ENCODE assay signal across 7 cellular contexts in the genomic region with DNA sequence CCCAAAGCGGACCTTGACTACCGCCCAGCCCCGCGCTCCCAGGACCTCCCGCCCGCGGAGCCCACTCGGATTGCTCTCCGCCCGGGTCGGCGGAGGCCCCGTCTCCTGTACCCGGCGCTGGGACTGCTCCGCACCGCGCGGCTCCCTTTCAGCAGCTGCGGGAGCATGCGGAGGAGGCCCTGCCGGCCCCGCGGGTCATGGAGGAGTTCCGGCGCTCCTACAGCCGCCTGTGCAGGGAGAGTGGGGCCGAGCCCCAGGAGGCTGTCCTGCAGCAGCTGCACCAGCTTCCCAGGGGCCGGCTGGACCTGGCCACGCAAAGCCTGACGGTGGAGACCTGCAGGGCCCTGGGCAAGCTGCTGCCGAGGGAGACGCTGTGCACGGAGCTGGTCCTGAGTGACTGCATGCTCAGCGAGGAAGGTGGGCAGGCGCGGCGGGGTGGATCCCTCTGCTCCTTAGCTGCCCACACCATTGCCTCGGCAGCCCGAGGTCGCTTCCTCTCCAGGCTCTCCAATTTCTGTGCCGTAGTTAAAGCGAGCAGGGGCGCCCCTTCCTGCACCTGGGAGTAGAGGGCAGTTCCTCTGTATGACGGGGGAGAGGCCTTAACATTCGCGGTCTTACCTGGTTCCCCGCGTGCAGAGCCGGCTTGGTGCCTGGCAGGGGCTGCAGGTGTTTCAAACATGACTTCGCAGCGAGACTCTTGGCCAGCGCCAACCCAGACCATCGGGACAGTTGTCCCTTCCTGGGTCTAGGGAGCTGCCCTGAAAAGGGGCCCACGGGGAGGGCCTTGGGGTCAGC. TPM values are rescaled to one million over a fixed set of nuclear protein-coding genes. Genes with fewer than 3 reads are reported as not detected.
DNase-seq lines count a peak whose midpoint lies in the region; ATAC-seq, FAIRE-seq and TF ChIP-seq lines count a peak whose summit lies in the region.

No MANE protein-coding gene starts in this region.

- intact Hi-C loops in HepG2 (cut with micrococcal nuclease; ENCODE audit: unreplicated experiment) (loop anchor here (1.0 to 5.0 kb wide), 3 partner anchors 14 to 156 kb away; partner anchors contain the start of gene DCXR), tibial artery (cut with DNase I; ENCODE audit: low total_unique reads) (no loop called here)

- no peak for FAIRE-seq in HepG2 (lab: Jason Lieb, UNC)

- under 1% methylated on average over 36 of the region's 55 CpGs for WGBS in HepG2 (ENCODE audit: low lambda C conversion rate)

- peaks cover 41% of the 10 kb centered on the region for H3K79me2 ChIP-seq in HepG2 (ENCODE audit: insufficient read depth, low read length)

- CTCF ChIA-PET in HepG2 (lab: Yijun Ruan, JAX; ENCODE audit: low intra/inter-chr PET ratio, low total read pairs) = interaction anchor here (6.8 kb wide), 1 partner anchor 63 kb away, joined by 181 read pairs; the partner anchor contains the start of gene NOTUM

- TF ChIP-seq CTCF in NB4 (IDR thresholded peaks at IDR 0.05; ENCODE audit: low read depth, low read length) (no peak), astrocyte of the spinal cord (IDR thresholded peaks at IDR 0.05; ENCODE audit: low read depth, low read length) (no peak), HepG2 (CRISPR knock-in tag; IDR thresholded peaks at IDR 0.05) (no peak), tibial artery (IDR thresholded peaks at IDR 0.05) (no peak)

- TF ChIP-seq EP300 in HepG2 (IDR thresholded peaks at IDR 0.05; ENCODE audit: low read depth in 2 of 2, low read length in 2 of 2) = no peak
- TF ChIP-seq EP300 in HepG2 (CRISPR knock-in tag; IDR thresholded peaks at IDR 0.05; ENCODE audit: borderline replicate concordance) = no peak

- no peak overlapping the region for H2AFZ ChIP-seq in HepG2 (ENCODE audit: low read length)

- H3K36me3 ChIP-seq in HepG2 (replicated peaks in 1 of 2; ENCODE audit: control insufficient read depth in 1 of 2, insufficient read depth in 2 of 2, low read length in 2 of 2) (peaks cover 2% of the 10 kb centered on the region in 2 experiments; a peak in 4 of 5 replicates), tibial artery (peaks cover 0 to 10% (median 5%) of the 10 kb centered on the region in 3 donors)

- H3K4me3 ChIP-seq in NB4 (ENCODE audit: low read depth, low read length) = peak overlapping the region; percentile 61
- H3K4me3 ChIP-seq in astrocyte of the spinal cord (ENCODE audit: low read depth, low read length) = peak overlapping the region; percentile 59
- peak overlapping the region; percentile 80 to 90 (median 86) for H3K4me3 ChIP-seq in HepG2 (replicated peaks in 1 of 3; ENCODE audit: insufficient read depth in 1 of 3, low read depth in 2 of 3, low read length in 3 of 3)
- peak overlapping the region; percentile 65 to 91 for H3K4me3 ChIP-seq in tibial artery

- H3K27me3 ChIP-seq in HepG2 (ENCODE audit: control insufficient read depth in 1 of 2, insufficient read depth in 2 of 2, low read length in 2 of 2) (no peaks in the 10 kb centered on the region; a peak in 1 of 5 replicates), tibial artery (peaks cover 0 to 13% of the 10 kb centered on the region in 2 donors)

- no peaks in the 10 kb centered on the region; the same call in 1 of the 2 replicates for H4K20me1 ChIP-seq in HepG2 (ENCODE audit: insufficient read depth, low read length)

- peak overlapping the region; percentile 93 for H3K4me2 ChIP-seq in HepG2 (ENCODE audit: low read depth, low read length)

- peak overlapping the region; percentile 61 for H3K27ac ChIP-seq in HepG2 (ENCODE audit: extremely low read length, insufficient read depth, low read length)
- H3K27ac ChIP-seq in tibial artery = peak overlapping the region; percentile 25 to 54

- ATAC-seq in GM21515 (IDR thresholded peaks at IDR 0.05; ENCODE audit: unreplicated experiment) = peak; percentile 4
- peak; percentile 3 for ATAC-seq in HepG2

- H3K9me3 ChIP-seq in HepG2 (ENCODE audit: low read length) = no peaks in the 10 kb centered on the region
- H3K9me3 ChIP-seq in tibial artery = no peaks in the 10 kb centered on the region

- TF ChIP-seq RAD21 in HepG2 (CRISPR knock-in tag; IDR thresholded peaks at IDR 0.05) = no peak; the same call in 1 of the 2 replicates

- H3K4me1 ChIP-seq in HepG2 (ENCODE audit: insufficient read depth, low read length) (peaks cover 62% of the 10 kb centered on the region), tibial artery (peaks cover 0 to 33% (median 25%) of the 10 kb centered on the region in 4 donors)

- POLR2A ChIA-PET in HepG2 (lab: Yijun Ruan, JAX) = interaction anchor here (0.7 to 14.1 kb wide), 30 partner anchors 8 to 297 kb away, joined by 3 to 470 read pairs (median 8); partner anchors contain the start of genes ARHGDIA, DCXR, FASN and MAFG

- TF ChIP-seq POLR2A in NB4 (IDR thresholded peaks at IDR 0.05; ENCODE audit: extremely low read depth, insufficient read length) (no peak), HepG2 (IDR thresholded peaks at IDR 0.05; ENCODE audit: insufficient read depth in 1 of 2, low read depth in 2 of 2, low read length in 2 of 2) (no peak)

- no TSS peak for BruUV-seq in HepG2 (replicated peaks; lab: Mats Ljungman, UMichigan)

- DNase-seq in GDM1 (lab: John Stamatoyannopoulos, UW) (peak; percentile 14), NB4 (ENCODE audit: low read depth) (peak; percentile 69), astrocyte of the spinal cord (ENCODE audit: low read depth, low spot score) (no peak), HepG2 (ENCODE audit: low spot score) (no peak), tibial artery (no peak), NCI-H526 treated with DMSO at 0.1 percent for 48 hours (lab: John Stamatoyannopoulos, UW) (no peak)

- peak overlapping the region; percentile 79 for H3K9ac ChIP-seq in HepG2 (ENCODE audit: insufficient read depth, low read depth, low read length)

- in situ Hi-C loops in astrocyte of the spinal cord (cut with HindIII; ENCODE audit: low sequenced_read_pairs) (no loop called here), HepG2 (cut with HindIII; ENCODE audit: extremely low pct_ligation_motif_present, low pct_unique_long_range_greater_than_20kb) (loop anchor here (5.0 kb wide), 1 partner anchor 66 kb away; no protein-coding TSS in a partner anchor)

RNA-seq across cellular contexts. Expression of gene LRRC45, which starts 0.5 kb away (rescaled TPM):
- 21.4 and 48.1 TPM in 2 replicates for total RNA-seq in HepG2 (2016; rRNA removed; fragmentation: Illumina TruSeq; extraction: Trizol)
- total RNA-seq in HepG2 (2016; cell fraction: cytosol; rRNA removed; fragmentation: Illumina TruSeq; extraction: Trizol; ENCODE audit: low read depth) = 30.2 and 31.8 TPM in 2 replicates
- 20.6 and 49.6 TPM in 2 replicates for total RNA-seq in HepG2 (2016; cell fraction: insoluble cytoplasmic fraction; rRNA removed; fragmentation: Illumina TruSeq; extraction: Trizol)
- total RNA-seq in HepG2 (2016; cell fraction: membrane; rRNA removed; fragmentation: Illumina TruSeq; extraction: Trizol) = 14.9 and 19.0 TPM in 2 replicates
- total RNA-seq in HepG2 (2016; cell fraction: nucleus; rRNA removed; fragmentation: Illumina TruSeq; extraction: Trizol) = 49.7 and 54.4 TPM in 2 replicates
- polyA plus RNA-seq in HepG2 (2011; rRNA removed) = 11.6 and 14.1 TPM in 2 replicates
- polyA plus RNA-seq in HepG2 (2011; cell fraction: cytosol; rRNA removed) = 5.5 and 10.0 TPM in 2 replicates
- polyA plus RNA-seq in HepG2 (2011; cell fraction: nucleus; rRNA removed) = 112 and 182 TPM in 2 replicates
- 7.5 and 8.8 TPM in 2 replicates for polyA plus RNA-seq in HepG2 (2012)
- 3.3 and 4.2 TPM in 2 replicates for polyA plus RNA-seq in HepG2 (2016; cell fraction: cytosol; fragmentation: Illumina TruSeq; extraction: Trizol; ENCODE audit: low read depth)
- 19.5 and 19.7 TPM in 2 replicates for polyA plus RNA-seq in HepG2 (2016; cell fraction: insoluble cytoplasmic fraction; fragmentation: Illumina TruSeq; extraction: Trizol; ENCODE audit: low read depth)
- polyA plus RNA-seq in HepG2 (2016; cell fraction: membrane; fragmentation: Illumina TruSeq; extraction: Trizol; ENCODE audit: low read depth) = 9.1 and 9.2 TPM in 2 replicates
- 129 and 136 TPM in 2 replicates for polyA plus RNA-seq in HepG2 (2016; cell fraction: nucleus; fragmentation: Illumina TruSeq; extraction: Trizol; ENCODE audit: insufficient read depth, low read depth)
- polyA minus RNA-seq in HepG2 (2011; rRNA and poly(A)+ RNA removed; ENCODE audit: low replicate concordance) = 11.1 and 15.7 TPM in 2 replicates
- polyA minus RNA-seq in HepG2 (2011; cell fraction: cytosol; rRNA and poly(A)+ RNA removed) = 6.1 and 8.2 TPM in 2 replicates
- polyA minus RNA-seq in HepG2 (2011; cell fraction: nucleus; rRNA and poly(A)+ RNA removed) = 25.0 and 27.2 TPM in 2 replicates

RNA-seq across cellular contexts. Expression of gene CENPX, which starts 1.0 kb away (rescaled TPM):
- total RNA-seq in HepG2 (2016; rRNA removed; fragmentation: Illumina TruSeq; extraction: Trizol) = 166 and 170 TPM in 2 replicates
- 262 and 321 TPM in 2 replicates for total RNA-seq in HepG2 (2016; cell fraction: cytosol; rRNA removed; fragmentation: Illumina TruSeq; extraction: Trizol; ENCODE audit: low read depth)
- 171 and 173 TPM in 2 replicates for total RNA-seq in HepG2 (2016; cell fraction: insoluble cytoplasmic fraction; rRNA removed; fragmentation: Illumina TruSeq; extraction: Trizol)
- total RNA-seq in HepG2 (2016; cell fraction: membrane; rRNA removed; fragmentation: Illumina TruSeq; extraction: Trizol) = 221 and 277 TPM in 2 replicates
- 85.1 and 103 TPM in 2 replicates for total RNA-seq in HepG2 (2016; cell fraction: nucleus; rRNA removed; fragmentation: Illumina TruSeq; extraction: Trizol)
- polyA plus RNA-seq in HepG2 (2011; rRNA removed) = 92.7 and 96.7 TPM in 2 replicates
- polyA plus RNA-seq in HepG2 (2011; cell fraction: cytosol; rRNA removed) = 88.8 and 138 TPM in 2 replicates
- polyA plus RNA-seq in HepG2 (2011; cell fraction: nucleus; rRNA removed) = 166 and 170 TPM in 2 replicates
- 46.3 and 61.5 TPM in 2 replicates for polyA plus RNA-seq in HepG2 (2012)
- 176 and 237 TPM in 2 replicates for polyA plus RNA-seq in HepG2 (2016; cell fraction: cytosol; fragmentation: Illumina TruSeq; extraction: Trizol; ENCODE audit: low read depth)
- 143 and 150 TPM in 2 replicates for polyA plus RNA-seq in HepG2 (2016; cell fraction: insoluble cytoplasmic fraction; fragmentation: Illumina TruSeq; extraction: Trizol; ENCODE audit: low read depth)
- 176 and 221 TPM in 2 replicates for polyA plus RNA-seq in HepG2 (2016; cell fraction: membrane; fragmentation: Illumina TruSeq; extraction: Trizol; ENCODE audit: low read depth)
- 178 and 180 TPM in 2 replicates for polyA plus RNA-seq in HepG2 (2016; cell fraction: nucleus; fragmentation: Illumina TruSeq; extraction: Trizol; ENCODE audit: insufficient read depth, low read depth)
- polyA minus RNA-seq in HepG2 (2011; rRNA and poly(A)+ RNA removed; ENCODE audit: low replicate concordance) = 32.0 and 49.8 TPM in 2 replicates
- 14.8 and 16.2 TPM in 2 replicates for polyA minus RNA-seq in HepG2 (2011; cell fraction: cytosol; rRNA and poly(A)+ RNA removed)
- 20.0 and 26.9 TPM in 2 replicates for polyA minus RNA-seq in HepG2 (2011; cell fraction: nucleus; rRNA and poly(A)+ RNA removed)

RNA-seq across cellular contexts. Expression of gene RAC3, which starts 7.8 kb away (rescaled TPM):
- 4.0 and 10.5 TPM in 2 replicates for total RNA-seq in HepG2 (2016; rRNA removed; fragmentation: Illumina TruSeq; extraction: Trizol)
- total RNA-seq in HepG2 (2016; cell fraction: cytosol; rRNA removed; fragmentation: Illumina TruSeq; extraction: Trizol; ENCODE audit: low read depth) = 6.8 and 9.8 TPM in 2 replicates
- total RNA-seq in HepG2 (2016; cell fraction: insoluble cytoplasmic fraction; rRNA removed; fragmentation: Illumina TruSeq; extraction: Trizol) = 3.9 and 12.6 TPM in 2 replicates
- 7.3 and 10.1 TPM in 2 replicates for total RNA-seq in HepG2 (2016; cell fraction: membrane; rRNA removed; fragmentation: Illumina TruSeq; extraction: Trizol)
- total RNA-seq in HepG2 (2016; cell fraction: nucleus; rRNA removed; fragmentation: Illumina TruSeq; extraction: Trizol) = 11.7 and 12.9 TPM in 2 replicates
- polyA plus RNA-seq in HepG2 (2011; rRNA removed) = 21.3 and 24.1 TPM in 2 replicates
- polyA plus RNA-seq in HepG2 (2011; cell fraction: cytosol; rRNA removed) = 12.8 and 16.7 TPM in 2 replicates
- 111 and 165 TPM in 2 replicates for polyA plus RNA-seq in HepG2 (2011; cell fraction: nucleus; rRNA removed)
- polyA plus RNA-seq in HepG2 (2012) = 6.3 and 10.6 TPM in 2 replicates
- 10.4 and 12.0 TPM in 2 replicates for polyA plus RNA-seq in HepG2 (2016; cell fraction: cytosol; fragmentation: Illumina TruSeq; extraction: Trizol; ENCODE audit: low read depth)
- polyA plus RNA-seq in HepG2 (2016; cell fraction: insoluble cytoplasmic fraction; fragmentation: Illumina TruSeq; extraction: Trizol; ENCODE audit: low read depth) = 6.0 and 7.2 TPM in 2 replicates
- 8.8 and 10.0 TPM in 2 replicates for polyA plus RNA-seq in HepG2 (2016; cell fraction: membrane; fragmentation: Illumina TruSeq; extraction: Trizol; ENCODE audit: low read depth)
- 45.9 and 51.6 TPM in 2 replicates for polyA plus RNA-seq in HepG2 (2016; cell fraction: nucleus; fragmentation: Illumina TruSeq; extraction: Trizol; ENCODE audit: insufficient read depth, low read depth)
- polyA minus RNA-seq in HepG2 (2011; rRNA and poly(A)+ RNA removed; ENCODE audit: low replicate concordance) = 12.6 and 13.2 TPM in 2 replicates
- 3.0 and 3.6 TPM in 2 replicates for polyA minus RNA-seq in HepG2 (2011; cell fraction: cytosol; rRNA and poly(A)+ RNA removed)
- polyA minus RNA-seq in HepG2 (2011; cell fraction: nucleus; rRNA and poly(A)+ RNA removed) = 6.7 and 7.6 TPM in 2 replicates

RNA-seq across cellular contexts. Expression of gene DCXR, which starts 13.9 kb away (rescaled TPM):
- 286 and 311 TPM in 2 replicates for total RNA-seq in HepG2 (2016; rRNA removed; fragmentation: Illumina TruSeq; extraction: Trizol)
- 275 and 353 TPM in 2 replicates for total RNA-seq in HepG2 (2016; cell fraction: cytosol; rRNA removed; fragmentation: Illumina TruSeq; extraction: Trizol; ENCODE audit: low read depth)
- 302 and 321 TPM in 2 replicates for total RNA-seq in HepG2 (2016; cell fraction: insoluble cytoplasmic fraction; rRNA removed; fragmentation: Illumina TruSeq; extraction: Trizol)
- total RNA-seq in HepG2 (2016; cell fraction: membrane; rRNA removed; fragmentation: Illumina TruSeq; extraction: Trizol) = 228 and 297 TPM in 2 replicates
- total RNA-seq in HepG2 (2016; cell fraction: nucleus; rRNA removed; fragmentation: Illumina TruSeq; extraction: Trizol) = 132 and 152 TPM in 2 replicates
- polyA plus RNA-seq in HepG2 (2011; rRNA removed) = 287 and 290 TPM in 2 replicates
- 253 and 424 TPM in 2 replicates for polyA plus RNA-seq in HepG2 (2011; cell fraction: cytosol; rRNA removed)
- 645 and 737 TPM in 2 replicates for polyA plus RNA-seq in HepG2 (2011; cell fraction: nucleus; rRNA removed)
- polyA plus RNA-seq in HepG2 (2012) = 190 and 266 TPM in 2 replicates
- polyA plus RNA-seq in HepG2 (2016; cell fraction: cytosol; fragmentation: Illumina TruSeq; extraction: Trizol; ENCODE audit: low read depth) = 398 and 426 TPM in 2 replicates
- 296 and 330 TPM in 2 replicates for polyA plus RNA-seq in HepG2 (2016; cell fraction: insoluble cytoplasmic fraction; fragmentation: Illumina TruSeq; extraction: Trizol; ENCODE audit: low read depth)
- polyA plus RNA-seq in HepG2 (2016; cell fraction: membrane; fragmentation: Illumina TruSeq; extraction: Trizol; ENCODE audit: low read depth) = 308 and 335 TPM in 2 replicates
- polyA plus RNA-seq in HepG2 (2016; cell fraction: nucleus; fragmentation: Illumina TruSeq; extraction: Trizol; ENCODE audit: insufficient read depth, low read depth) = 280 and 299 TPM in 2 replicates
- 73.9 and 172 TPM in 2 replicates for polyA minus RNA-seq in HepG2 (2011; rRNA and poly(A)+ RNA removed; ENCODE audit: low replicate concordance)
- polyA minus RNA-seq in HepG2 (2011; cell fraction: cytosol; rRNA and poly(A)+ RNA removed) = 52.1 and 74.6 TPM in 2 replicates
- polyA minus RNA-seq in HepG2 (2011; cell fraction: nucleus; rRNA and poly(A)+ RNA removed) = 61.5 and 67.5 TPM in 2 replicates

RNA-seq across cellular contexts. Expression of gene RFNG, which starts 28.0 kb away (rescaled TPM):
- 27.8 and 64.0 TPM in 2 replicates for total RNA-seq in HepG2 (2016; rRNA removed; fragmentation: Illumina TruSeq; extraction: Trizol)
- total RNA-seq in HepG2 (2016; cell fraction: cytosol; rRNA removed; fragmentation: Illumina TruSeq; extraction: Trizol; ENCODE audit: low read depth) = 72.5 and 73.8 TPM in 2 replicates
- 23.6 and 61.0 TPM in 2 replicates for total RNA-seq in HepG2 (2016; cell fraction: insoluble cytoplasmic fraction; rRNA removed; fragmentation: Illumina TruSeq; extraction: Trizol)
- 95.0 and 98.0 TPM in 2 replicates for total RNA-seq in HepG2 (2016; cell fraction: membrane; rRNA removed; fragmentation: Illumina TruSeq; extraction: Trizol)
- 53.3 and 60.7 TPM in 2 replicates for total RNA-seq in HepG2 (2016; cell fraction: nucleus; rRNA removed; fragmentation: Illumina TruSeq; extraction: Trizol)
- 61.4 and 90.6 TPM in 2 replicates for polyA plus RNA-seq in HepG2 (2011; rRNA removed)
- 36.1 and 62.0 TPM in 2 replicates for polyA plus RNA-seq in HepG2 (2011; cell fraction: cytosol; rRNA removed)
- polyA plus RNA-seq in HepG2 (2011; cell fraction: nucleus; rRNA removed) = 548 and 733 TPM in 2 replicates
- 60.9 and 71.7 TPM in 2 replicates for polyA plus RNA-seq in HepG2 (2012)
- polyA plus RNA-seq in HepG2 (2016; cell fraction: cytosol; fragmentation: Illumina TruSeq; extraction: Trizol; ENCODE audit: low read depth) = 106 and 121 TPM in 2 replicates
- 35.7 and 47.7 TPM in 2 replicates for polyA plus RNA-seq in HepG2 (2016; cell fraction: insoluble cytoplasmic fraction; fragmentation: Illumina TruSeq; extraction: Trizol; ENCODE audit: low read depth)
- 128 and 132 TPM in 2 replicates for polyA plus RNA-seq in HepG2 (2016; cell fraction: membrane; fragmentation: Illumina TruSeq; extraction: Trizol; ENCODE audit: low read depth)
- 227 and 229 TPM in 2 replicates for polyA plus RNA-seq in HepG2 (2016; cell fraction: nucleus; fragmentation: Illumina TruSeq; extraction: Trizol; ENCODE audit: insufficient read depth, low read depth)
- 12.3 and 58.2 TPM in 2 replicates for polyA minus RNA-seq in HepG2 (2011; rRNA and poly(A)+ RNA removed; ENCODE audit: low replicate concordance)
- 21.9 and 29.0 TPM in 2 replicates for polyA minus RNA-seq in HepG2 (2011; cell fraction: cytosol; rRNA and poly(A)+ RNA removed)
- polyA minus RNA-seq in HepG2 (2011; cell fraction: nucleus; rRNA and poly(A)+ RNA removed) = 29.7 and 35.9 TPM in 2 replicates

Comparison
In these comparisons a context has a peak if more than half of its experiments do, and no peak if none do; other contexts are left out.
1. DNase-seq: peak in GDM1 (single experiment) and NB4 (single experiment); none in astrocyte of the spinal cord (single experiment), HepG2 (single experiment), tibial artery (0 of 2) and NCI-H526 treated with DMSO at 0.1 percent for 48 hours (single experiment).
2. Peak in every context shown above with its lines, with median percentiles within 50 percentile points of each other: H3K4me3 ChIP-seq.